Comparison of ENCODE assay signal across 22 cellular contexts in the genomic region with DNA sequence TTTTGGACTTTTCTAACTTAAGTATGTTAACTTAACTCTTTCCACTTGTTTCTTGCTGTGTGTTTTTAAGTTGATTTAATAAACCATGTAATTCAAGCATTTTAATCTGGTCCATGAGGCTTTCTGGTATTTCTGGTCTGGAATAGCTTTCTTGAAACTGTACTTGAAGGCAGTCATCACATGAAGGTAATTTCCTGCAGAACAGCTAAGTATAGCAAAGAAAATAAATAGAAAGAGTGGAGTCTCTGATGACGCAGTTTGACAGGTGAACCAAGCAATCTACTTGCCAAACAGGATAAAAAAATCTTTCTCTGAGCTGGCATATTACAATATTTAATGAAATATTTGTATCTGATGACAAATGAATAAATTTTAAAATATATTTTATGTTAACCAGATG.
DNase-seq lines count a peak whose midpoint lies in the region; ATAC-seq and TF ChIP-seq lines count a peak whose summit lies in the region.
"Had no signal": no experiment of that assay in that cellular context is flagged by ENCODE, and none has a peak within 500 bp of the region (broad histone marks: within the 10 kb centered on the region; RNA-seq: fewer than 3 reads in every experiment).

No MANE protein-coding gene starts in this region.

- no peak overlapping the region for H3K4me3 Mint-ChIP-seq in activated B cell treated with CpG ODN at 0.5 μM for 24 hours
- no peak overlapping the region for H3K4me3 Mint-ChIP-seq in stimulated activated naive B cell treated with anti-CD40 and anti-IgM and Interleukin-4, amounts not matched to agents 10 μg/mL and 1 μg/mL and 100 μg/mL, for 72 hours
- H3K4me3 Mint-ChIP-seq: CD4-positive, alpha-beta T cell had no signal

- H3K27me3 Mint-ChIP-seq in activated B cell treated with CpG ODN at 0.5 μM for 24 hours: no peaks in the 10 kb centered on the region
- H3K27me3 Mint-ChIP-seq in stimulated activated naive B cell treated with anti-CD40 and anti-IgM and Interleukin-4, amounts not matched to agents 10 μg/mL and 1 μg/mL and 100 μg/mL, for 72 hours: no peaks in the 10 kb centered on the region
- H3K27me3 Mint-ChIP-seq: CD4-positive, alpha-beta T cell had no signal

- H3K27me3 ChIP-seq in left lung: no peaks in the 10 kb centered on the region
- H3K27me3 ChIP-seq in smooth muscle cell (ENCODE audit: low read depth): no peaks in the 10 kb centered on the region
- H3K27me3 ChIP-seq: BLaER1, SJSA1 had no signal

- H3K4me1 ChIP-seq in left lung: no peaks in the 10 kb centered on the region
- H3K4me1 ChIP-seq in smooth muscle cell (ENCODE audit: low read depth): no peaks in the 10 kb centered on the region
- H3K4me1 ChIP-seq: BLaER1, SJSA1 had no signal

- no peaks in the 10 kb centered on the region for H3K36me3 ChIP-seq in left lung
- H3K36me3 ChIP-seq in smooth muscle cell (ENCODE audit: low read depth): no peaks in the 10 kb centered on the region
- H3K36me3 ChIP-seq: BLaER1, HAP-1, SJSA1 had no signal

- H3K9me3 ChIP-seq in left lung: no peaks in the 10 kb centered on the region
- H3K9me3 ChIP-seq in smooth muscle cell (replicated peaks; ENCODE audit: low read depth): no peaks in the 10 kb centered on the region
- H3K9me3 ChIP-seq: BLaER1, Caco-2, HAP-1, SJSA1 had no signal

- H3K4me3 ChIP-seq in left lung: no peak overlapping the region
- H3K4me3 ChIP-seq in smooth muscle cell: no peak overlapping the region
- H3K4me3 ChIP-seq: BLaER1, HAP-1, SJSA1 had no signal

- peak overlapping the region; percentile 27 for H3K27ac Mint-ChIP-seq in activated B cell treated with CpG ODN at 0.5 μM for 24 hours
- peak overlapping the region; percentile 17 for H3K27ac Mint-ChIP-seq in stimulated activated naive B cell treated with anti-CD40 and anti-IgM and Interleukin-4, amounts not matched to agents 10 μg/mL and 1 μg/mL and 100 μg/mL, for 72 hours
- H3K27ac Mint-ChIP-seq: CD4-positive, alpha-beta T cell had no signal

- H4K20me1 ChIP-seq in smooth muscle cell (ENCODE audit: low read depth): no peaks in the 10 kb centered on the region
- H4K20me1 ChIP-seq: BLaER1 had no signal

- H3K9ac ChIP-seq in smooth muscle cell (ENCODE audit: low read depth): no peak overlapping the region
- H3K9ac ChIP-seq: BLaER1 had no signal

- H3K27ac ChIP-seq in left lung: peak overlapping the region in 1 of 2 donors; percentile 33
- H3K27ac ChIP-seq in smooth muscle cell (ENCODE audit: low read depth): no peak overlapping the region
- H3K27ac ChIP-seq: BLaER1, SJSA1 had no signal

- H3K9me3 Mint-ChIP-seq in activated B cell treated with CpG ODN at 0.5 μM for 24 hours: peaks cover 3% of the 10 kb centered on the region
- no peaks in the 10 kb centered on the region for H3K9me3 Mint-ChIP-seq in stimulated activated naive B cell treated with anti-CD40 and anti-IgM and Interleukin-4, amounts not matched to agents 10 μg/mL and 1 μg/mL and 100 μg/mL, for 72 hours
- H3K9me3 Mint-ChIP-seq: CD4-positive, alpha-beta T cell had no signal

- H3K79me2 ChIP-seq in smooth muscle cell (ENCODE audit: low read depth): no peaks in the 10 kb centered on the region

- WGBS in smooth muscle cell (ENCODE audit: low lambda C conversion rate): 91% methylated on average over 1 of the region's 1 CpG

- peaks cover 14% of the 10 kb centered on the region for H3K36me3 Mint-ChIP-seq in activated B cell treated with CpG ODN at 0.5 μM for 24 hours (ENCODE audit: low read depth)
- H3K36me3 Mint-ChIP-seq in stimulated activated naive B cell treated with anti-CD40 and anti-IgM and Interleukin-4, amounts not matched to agents 10 μg/mL and 1 μg/mL and 100 μg/mL, for 72 hours: peaks cover 22 to 39% of the 10 kb centered on the region in 2 donors

- no peak overlapping the region for H3K4me2 ChIP-seq in smooth muscle cell
- H3K4me2 ChIP-seq: BLaER1 had no signal

- peaks cover 35% of the 10 kb centered on the region for H3K4me1 Mint-ChIP-seq in activated B cell treated with CpG ODN at 0.5 μM for 24 hours
- H3K4me1 Mint-ChIP-seq in stimulated activated naive B cell treated with anti-CD40 and anti-IgM and Interleukin-4, amounts not matched to agents 10 μg/mL and 1 μg/mL and 100 μg/mL, for 72 hours: peaks cover 21 to 32% of the 10 kb centered on the region in 2 donors

- DNase-seq in activated B cell treated with CpG ODN at 0.5 μM for 24 hours (no peak), left lung (no peak), smooth muscle cell (lab: John Stamatoyannopoulos, UW; ENCODE audit: unreplicated experiment) (no peak)
- no peak for DNase-seq in stimulated activated naive B cell treated with anti-CD40 and anti-IgM and Interleukin-4, amounts not matched to agents 10 μg/mL and 1 μg/mL and 100 μg/mL, for 72 hours
- DNase-seq in stimulated activated naive CD4-positive, alpha-beta T cell treated with Interleukin-2 at 50 U/mL for 16 hours (lab: John Stamatoyannopoulos, UW): no peak
- DNase-seq: Caco-2; CD4-positive, alpha-beta T cell; DMS 273 treated with DMSO at 0.1 percent for 48 hours; DMS79 treated with DMSO at 0.1 percent for 48 hours; Karpas-422; NCI-H1417; NCI-H1694 treated with DMSO at 0.1 percent for 48 hours; NCI-H2081 treated with DMSO at 0.1 percent for 48 hours; NCI-H2171 treated with DMSO at 0.1 percent for 48 hours; NCI-H526; OCI-M1 had no signal

- H2AFZ ChIP-seq in smooth muscle cell (ENCODE audit: low read depth): no peak overlapping the region

- POLR2A ChIA-PET in activated B cell treated with CpG ODN at 0.5 μM for 24 hours (lab: Charles Lee): interaction anchor here (0.6 to 1.4 kb wide), 5 partner anchors 63 to 595 kb away, joined by 3 to 5 read pairs (median 4); a partner anchor contains a TSS

- no peaks in the 10 kb centered on the region for H3F3A ChIP-seq in smooth muscle cell (ENCODE audit: low read depth)

- intact Hi-C loops in activated B cell treated with CpG ODN at 0.5 μM for 24 hours (cut with micrococcal nuclease): no loop called here
- intact Hi-C loops in left lung (cut with DNase I): no loop called here

- no peak for TF ChIP-seq CTCF in activated B cell treated with CpG ODN at 0.5 μM for 24 hours (IDR thresholded peaks at IDR 0.05)
- TF ChIP-seq CTCF in left lung (IDR thresholded peaks at IDR 0.05): no peak
- no peak for TF ChIP-seq CTCF in smooth muscle cell (IDR thresholded peaks at IDR 0.05; ENCODE audit: borderline replicate concordance, insufficient read depth, poor library complexity, severe bottlenecking)

- ATAC-seq in HG02610 (IDR thresholded peaks at IDR 0.05; ENCODE audit: unreplicated experiment) (peak; percentile 63), activated B cell treated with CpG ODN at 0.5 μM for 24 hours (ENCODE audit: low read depth) (no peak), left lung (peak; percentile 82), GM21576 (IDR thresholded peaks at IDR 0.05; ENCODE audit: unreplicated experiment) (no peak), GM18517 (IDR thresholded peaks at IDR 0.05; ENCODE audit: unreplicated experiment) (no peak)
- no peak for ATAC-seq in stimulated activated naive B cell treated with anti-CD40 and anti-IgM and Interleukin-4, amounts not matched to agents 10 μg/mL and 1 μg/mL and 100 μg/mL, for 72 hours (replicated peaks)

- CTCF ChIA-PET in activated B cell treated with CpG ODN at 0.5 μM for 24 hours (lab: Charles Lee): interaction anchor here (0.9 kb wide), 1 partner anchor 32 kb away, joined by 3 read pairs; no protein-coding TSS in a partner anchor

Comparison
In these comparisons a context has a peak if more than half of its experiments do, and no peak if none do; other contexts are left out.
1. ATAC-seq: peak in HG02610 (single experiment) and left lung (single experiment); none in activated B cell treated with CpG ODN at 0.5 μM for 24 hours (single experiment), stimulated activated naive B cell treated with anti-CD40 and anti-IgM and Interleukin-4, amounts not matched to agents 10 μg/mL and 1 μg/mL and 100 μg/mL, for 72 hours (0 of 2), GM21576 (single experiment) and GM18517 (single experiment).